In the genomic region with DNA sequence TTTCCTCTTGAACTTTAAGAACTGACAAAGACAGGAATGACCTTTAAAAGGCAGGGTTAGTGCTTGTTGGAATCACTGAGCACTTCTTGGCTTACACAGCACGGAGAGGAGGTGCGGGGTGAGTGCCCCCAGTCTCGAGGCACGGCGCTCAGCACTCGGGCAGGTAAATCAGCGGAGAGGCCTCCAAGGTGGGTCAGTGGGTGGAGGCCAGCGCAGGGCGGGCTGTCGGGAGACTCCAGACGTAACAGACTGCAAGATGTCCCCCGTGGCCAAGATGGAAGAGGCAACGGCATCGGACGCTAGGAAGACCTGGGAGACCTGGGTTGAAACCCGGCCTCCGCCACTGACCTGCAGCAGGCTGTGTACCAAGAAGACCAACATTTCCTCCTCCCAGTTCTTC, we compare ENCODE assay signal across 21 cellular contexts.
DNase-seq lines count a peak whose midpoint lies in the region; ATAC-seq and TF ChIP-seq lines count a peak whose summit lies in the region.
"Had no signal": no experiment of that assay in that cellular context is flagged by ENCODE, and none has a peak within 500 bp of the region (broad histone marks: within the 10 kb centered on the region; RNA-seq: fewer than 3 reads in every experiment).

No MANE protein-coding gene starts in this region.

- no peak overlapping the region for H3K9ac ChIP-seq in endodermal cell (ENCODE audit: extremely low read depth, low read length, poor library complexity, severe bottlenecking)
- no peak overlapping the region for H3K9ac ChIP-seq in smooth muscle cell (ENCODE audit: low read depth)

- peaks cover 5% of the 10 kb centered on the region for H3K36me3 Mint-ChIP-seq in endodermal cell (ENCODE audit: low read depth)
- H3K36me3 Mint-ChIP-seq in naive thymus-derived CD8-positive, alpha-beta T cell: no peaks in the 10 kb centered on the region

- H2AFZ ChIP-seq in smooth muscle cell (ENCODE audit: low read depth): no peak overlapping the region

- H3K4me1 Mint-ChIP-seq in endodermal cell: peaks cover 16% of the 10 kb centered on the region
- peaks cover 32 to 59% (median 54%) of the 10 kb centered on the region in 4 donors for H3K4me1 Mint-ChIP-seq in naive thymus-derived CD8-positive, alpha-beta T cell
- H3K4me1 Mint-ChIP-seq: IgD-negative memory B cell had no signal

- peaks cover 33% of the 10 kb centered on the region for H3K4me1 ChIP-seq in cardiac muscle cell (ENCODE audit: low read depth)
- peaks cover 8% of the 10 kb centered on the region for H3K4me1 ChIP-seq in endodermal cell (ENCODE audit: control insufficient read depth, insufficient read depth, low read length)
- peaks cover 10% of the 10 kb centered on the region for H3K4me1 ChIP-seq in smooth muscle cell (ENCODE audit: low read depth)
- H3K4me1 ChIP-seq: Peyer's patch had no signal

- H3K4me3 Mint-ChIP-seq in endodermal cell: no peak overlapping the region
- peak overlapping the region in 7 of 10 donors; percentile 43 to 82 (median 73) for H3K4me3 Mint-ChIP-seq in naive thymus-derived CD8-positive, alpha-beta T cell
- H3K4me3 Mint-ChIP-seq: IgD-negative memory B cell had no signal

- H3K4me2 ChIP-seq in smooth muscle cell: no peak overlapping the region

- H3K27me3 ChIP-seq in cardiac muscle cell (no peaks in the 10 kb centered on the region), endodermal cell (ENCODE audit: control insufficient read depth, insufficient read depth, low read length, poor library complexity, severe bottlenecking) (no peaks in the 10 kb centered on the region), smooth muscle cell (ENCODE audit: low read depth) (no peaks in the 10 kb centered on the region)
- H3K27me3 ChIP-seq: BE2C, Peyer's patch, SJCRH30 had no signal

- peaks cover 11% of the 10 kb centered on the region for H4K20me1 ChIP-seq in smooth muscle cell (ENCODE audit: low read depth)

- TF ChIP-seq CTCF in cardiac muscle cell (IDR thresholded peaks at IDR 0.05; ENCODE audit: low read depth, low read length): no peak
- no peak for TF ChIP-seq CTCF in endodermal cell (conservative IDR thresholded peaks at IDR 0.05)
- no peak for TF ChIP-seq CTCF in smooth muscle cell (IDR thresholded peaks at IDR 0.05; ENCODE audit: borderline replicate concordance, insufficient read depth, poor library complexity, severe bottlenecking)

- no peaks in the 10 kb centered on the region for H3K9me3 Mint-ChIP-seq in endodermal cell
- H3K9me3 Mint-ChIP-seq in naive thymus-derived CD8-positive, alpha-beta T cell: no peaks in the 10 kb centered on the region
- H3K9me3 Mint-ChIP-seq: IgD-negative memory B cell had no signal

- DNase-seq in cardiac muscle cell (ENCODE audit: low read depth in 1 of 2, low spot score in 1 of 2): no peak
- no peak for DNase-seq in Right ventricle myocardium inferior (ENCODE audit: missing footprints)
- no peak for DNase-seq in endodermal cell
- no peak for DNase-seq in naive thymus-derived CD8-positive, alpha-beta T cell
- no peak for DNase-seq in smooth muscle cell (lab: John Stamatoyannopoulos, UW; ENCODE audit: unreplicated experiment)
- no peak for DNase-seq in 8988T
- no peak for DNase-seq in NCI-H2171 treated with DMSO at 0.1 percent for 48 hours (lab: John Stamatoyannopoulos, UW)
- DNase-seq in NCI-H510A treated with DMSO at 0.1 percent for 48 hours (lab: John Stamatoyannopoulos, UW): no peak
- DNase-seq: BE2C, EL, GF-D8, MV-4-11, NCI-H1105 treated with DMSO at 0.1 percent for 48 hours, NCI-H1694, NCI-H2081, NCI-H2171, NCI-H526, Peyer's patch, SJCRH30 had no signal

- peak overlapping the region; percentile 33 for H3K27ac Mint-ChIP-seq in endodermal cell
- peak overlapping the region in 7 of 10 donors; percentile 37 to 98 (median 87) for H3K27ac Mint-ChIP-seq in naive thymus-derived CD8-positive, alpha-beta T cell

- H3K27ac ChIP-seq in cardiac muscle cell (peak overlapping the region; percentile 60), endodermal cell (ENCODE audit: low read depth, low read length) (no peak overlapping the region), smooth muscle cell (ENCODE audit: low read depth) (peak overlapping the region; percentile 6)
- H3K27ac ChIP-seq: Peyer's patch had no signal

- ATAC-seq in Right ventricle myocardium inferior: no peak
- ATAC-seq in naive thymus-derived CD8-positive, alpha-beta T cell: no peak

- H3K4me3 ChIP-seq in cardiac muscle cell: no peak overlapping the region
- no peak overlapping the region for H3K4me3 ChIP-seq in endodermal cell (ENCODE audit: low read length)
- H3K4me3 ChIP-seq in smooth muscle cell: no peak overlapping the region
- H3K4me3 ChIP-seq: HAP-1, Peyer's patch, SJCRH30 had no signal

- H3F3A ChIP-seq in smooth muscle cell (ENCODE audit: low read depth): peaks cover 5% of the 10 kb centered on the region

- H3K27me3 Mint-ChIP-seq in endodermal cell (ENCODE audit: insufficient read depth): no peaks in the 10 kb centered on the region
- no peaks in the 10 kb centered on the region for H3K27me3 Mint-ChIP-seq in naive thymus-derived CD8-positive, alpha-beta T cell
- H3K27me3 Mint-ChIP-seq: IgD-negative memory B cell had no signal

- no peaks in the 10 kb centered on the region for H3K9me3 ChIP-seq in cardiac muscle cell (ENCODE audit: low read depth)
- no peaks in the 10 kb centered on the region for H3K9me3 ChIP-seq in endodermal cell (ENCODE audit: control insufficient read depth, low read length)
- no peaks in the 10 kb centered on the region for H3K9me3 ChIP-seq in smooth muscle cell (replicated peaks; ENCODE audit: low read depth)
- H3K9me3 ChIP-seq: BE2C, HAP-1, Peyer's patch, SJCRH30 had no signal

- no peaks in the 10 kb centered on the region for H3K36me3 ChIP-seq in cardiac muscle cell
- no peaks in the 10 kb centered on the region for H3K36me3 ChIP-seq in endodermal cell (ENCODE audit: control insufficient read depth, insufficient read depth, low read length)
- H3K36me3 ChIP-seq in smooth muscle cell (ENCODE audit: low read depth): no peaks in the 10 kb centered on the region
- H3K36me3 ChIP-seq: HAP-1, Peyer's patch, SJCRH30 had no signal

- 87 to 96% methylated on average over 10 to 17 of the region's 17 CpGs for WGBS in endodermal cell (ENCODE audit: insufficient coverage in 1 of 2, insufficient read length in 1 of 2), 2 experiments
- 87% methylated on average over 17 of the region's 17 CpGs for WGBS in smooth muscle cell (ENCODE audit: low lambda C conversion rate)

- intact Hi-C loops in Right ventricle myocardium inferior (cut with DNase I): no loop called here

- no peaks in the 10 kb centered on the region for H3K79me2 ChIP-seq in smooth muscle cell (ENCODE audit: low read depth)

- POLR2A ChIA-PET in naive thymus-derived CD8-positive, alpha-beta T cell (lab: Charles Lee): interaction anchor here (1.2 kb wide), 1 partner anchor 14 kb away, joined by 4 read pairs; no protein-coding TSS in a partner anchor
